Comparison of ENCODE assay signal across 9 cellular contexts in genomic region chr6:1603708-1604346, GRCh38. TPM values are rescaled to one million over a fixed set of nuclear protein-coding genes. Genes with fewer than 3 reads are reported as not detected.
A peak's percentile ranks its signal among the peaks of the same experiment; 100 is the strongest.
DNase-seq lines count a peak whose midpoint lies in the region; ATAC-seq, FAIRE-seq and TF ChIP-seq lines count a peak whose summit lies in the region.
"Had no signal": no experiment of that assay in that cellular context is flagged by ENCODE, and none has a peak within 500 bp of the region (broad histone marks: within the 10 kb centered on the region; RNA-seq: fewer than 3 reads in every experiment).

No MANE protein-coding gene starts in this region.

- DNase-seq in A549 (ENCODE audit: low read depth in 1 of 2, low spot score in 1 of 2) (no peak), colonic mucosa (no peak), middle frontal gyrus (ENCODE audit: extremely low spot score, low spot score) (no peak), NCI-H774 (lab: John Stamatoyannopoulos, UW) (no peak)
- no peak for DNase-seq in naive thymus-derived CD4-positive, alpha-beta T cell
- DNase-seq in activated CD4-positive, alpha-beta T cell treated with anti-CD3 and anti-CD28 coated beads, Interleukin-2, amount 10 ng/mL, durations not matched to agents 7 days and 5 days: no peak
- no peak for DNase-seq in activated CD4-positive, CD25-positive, alpha-beta regulatory T cell (lab: John Stamatoyannopoulos, UW)

- H3K4me2 ChIP-seq in A549: peak overlapping the region; percentile 91

- H3K4me1 ChIP-seq in A549 (no peaks in the 10 kb centered on the region), HUES64 (ENCODE audit: insufficient read depth, low read length) (peaks cover 23% of the 10 kb centered on the region), colonic mucosa (peaks cover 20% of the 10 kb centered on the region)
- H3K4me1 ChIP-seq in naive thymus-derived CD4-positive, alpha-beta T cell (ENCODE audit: control insufficient read depth in 2 of 2, insufficient read depth in 2 of 2, low read length in 2 of 2): peaks cover 15 to 35% of the 10 kb centered on the region in 2 donors

- TF ChIP-seq POLR2A in A549 (IDR thresholded peaks at IDR 0.05; ENCODE audit: low read length): no peak

- ATAC-seq in A549: peak; percentile 48 to 65
- no peak for ATAC-seq in naive thymus-derived CD4-positive, alpha-beta T cell

- TF ChIP-seq EP300 in A549 (IDR thresholded peaks at IDR 0.05): no peak

- H3K4me3 ChIP-seq in A549: peak overlapping the region; percentile 54
- peak overlapping the region; percentile 54 for H3K4me3 ChIP-seq in HUES64 (ENCODE audit: low read length)
- peak overlapping the region; percentile 48 for H3K4me3 ChIP-seq in colonic mucosa
- H3K4me3 ChIP-seq in naive thymus-derived CD4-positive, alpha-beta T cell (ENCODE audit: low read length): no peak overlapping the region

- POLR2A ChIA-PET in A549 (lab: Yijun Ruan, JAX): no interaction called here
- POLR2A ChIA-PET in naive thymus-derived CD4-positive, alpha-beta T cell (lab: Charles Lee): no interaction called here
- POLR2A ChIA-PET in activated CD4-positive, alpha-beta T cell treated with anti-CD3 and anti-CD28 coated beads, Interleukin-2, amount 10 ng/mL, durations not matched to agents 7 days and 5 days (lab: Charles Lee): no interaction called here

- intact Hi-C loops in colonic mucosa (cut with DNase I): loop anchor here (5.0 kb wide), 3 partner anchors 503 to 748 kb away; no protein-coding TSS in a partner anchor
- intact Hi-C loops in naive thymus-derived CD4-positive, alpha-beta T cell (cut with micrococcal nuclease): loop anchor here (1.0 to 10.0 kb wide), 6 partner anchors 500 to 1461 kb away; partner anchors contain the start of gene RIPK1 (in 1 of the 2)

- TF ChIP-seq CTCF in A549 (IDR thresholded peaks at IDR 0.05): no peak
- no peak for TF ChIP-seq CTCF in colonic mucosa (IDR thresholded peaks at IDR 0.05)

- H3K36me3 Mint-ChIP-seq in naive thymus-derived CD4-positive, alpha-beta T cell: no peaks in the 10 kb centered on the region
- H3K36me3 Mint-ChIP-seq in activated CD4-positive, alpha-beta T cell treated with anti-CD3 and anti-CD28 coated beads, Interleukin-2, amount 10 ng/mL, durations not matched to agents 7 days and 5 days (ENCODE audit: low read depth): peaks cover 4% of the 10 kb centered on the region

- H3K4me1 Mint-ChIP-seq in naive thymus-derived CD4-positive, alpha-beta T cell: peaks cover 19 to 40% (median 34%) of the 10 kb centered on the region in 7 donors
- peaks cover 24% of the 10 kb centered on the region for H3K4me1 Mint-ChIP-seq in activated CD4-positive, alpha-beta T cell treated with anti-CD3 and anti-CD28 coated beads, Interleukin-2, amount 10 ng/mL, durations not matched to agents 7 days and 5 days

- peaks cover 0 to 3% (median 0%) of the 10 kb centered on the region in 11 donors for H3K9me3 Mint-ChIP-seq in naive thymus-derived CD4-positive, alpha-beta T cell
- no peaks in the 10 kb centered on the region for H3K9me3 Mint-ChIP-seq in activated CD4-positive, alpha-beta T cell treated with anti-CD3 and anti-CD28 coated beads, Interleukin-2, amount 10 ng/mL, durations not matched to agents 7 days and 5 days

- no peaks in the 10 kb centered on the region for H3K36me3 ChIP-seq in HUES64 (ENCODE audit: insufficient read depth, low read length)
- no peaks in the 10 kb centered on the region for H3K36me3 ChIP-seq in colonic mucosa
- no peaks in the 10 kb centered on the region for H3K36me3 ChIP-seq in naive thymus-derived CD4-positive, alpha-beta T cell (ENCODE audit: control insufficient read depth in 2 of 3, insufficient read depth in 3 of 3, low read length in 3 of 3)

- no peak for TF ChIP-seq RAD21 in A549 (conservative IDR thresholded peaks at IDR 0.05 in 1 of 2, IDR thresholded peaks at IDR 0.05 in 1 of 2)

- CTCF ChIA-PET in A549 (lab: Yijun Ruan, JAX): no interaction called here
- CTCF ChIA-PET in naive thymus-derived CD4-positive, alpha-beta T cell (lab: Charles Lee): interaction anchor here (1.0 kb wide), 1 partner anchor 596 kb away, joined by 3 read pairs; no protein-coding TSS in a partner anchor
- CTCF ChIA-PET in activated CD4-positive, alpha-beta T cell treated with anti-CD3 and anti-CD28 coated beads, Interleukin-2, amount 10 ng/mL, durations not matched to agents 7 days and 5 days (lab: Charles Lee): no interaction called here

- H3K9ac ChIP-seq in HUES64 (ENCODE audit: low read depth, low read length): peak overlapping the region; percentile 53; the same call in 1 of the 2 replicates
- peak overlapping the region in 1 of 2 donors; percentile 14 for H3K9ac ChIP-seq in colonic mucosa (ENCODE audit: low read depth in 2 of 2, low read length in 2 of 2)

- FAIRE-seq in A549 (lab: Jason Lieb, UNC): no peak
- FAIRE-seq: D721Med had no signal

- peak overlapping the region; percentile 65 to 85; a peak in 5 of 6 replicates for H3K27ac ChIP-seq in A549
- no peak overlapping the region for H3K27ac ChIP-seq in HUES64 (ENCODE audit: low read depth, low read length)
- no peak overlapping the region for H3K27ac ChIP-seq in colonic mucosa
- no peak overlapping the region for H3K27ac ChIP-seq in naive thymus-derived CD4-positive, alpha-beta T cell (ENCODE audit: low read depth, low read length)

- H3K27ac Mint-ChIP-seq in naive thymus-derived CD4-positive, alpha-beta T cell: peak overlapping the region in 2 of 9 donors; percentile 20 to 30
- no peak overlapping the region for H3K27ac Mint-ChIP-seq in activated CD4-positive, alpha-beta T cell treated with anti-CD3 and anti-CD28 coated beads, Interleukin-2, amount 10 ng/mL, durations not matched to agents 7 days and 5 days

- H3K4me3 Mint-ChIP-seq in naive thymus-derived CD4-positive, alpha-beta T cell: peak overlapping the region in 7 of 10 donors; percentile 27 to 51 (median 39)
- no peak overlapping the region for H3K4me3 Mint-ChIP-seq in activated CD4-positive, alpha-beta T cell treated with anti-CD3 and anti-CD28 coated beads, Interleukin-2, amount 10 ng/mL, durations not matched to agents 7 days and 5 days

- H3K27me3 Mint-ChIP-seq in naive thymus-derived CD4-positive, alpha-beta T cell: peaks cover 78 to 82% (median 81%) of the 10 kb centered on the region in 5 donors
- H3K27me3 Mint-ChIP-seq in activated CD4-positive, alpha-beta T cell treated with anti-CD3 and anti-CD28 coated beads, Interleukin-2, amount 10 ng/mL, durations not matched to agents 7 days and 5 days: peaks cover 79% of the 10 kb centered on the region

- WGBS in A549 (ENCODE audit: missing lambda C conversion rate): 62% methylated on average over 24 of the region's 27 CpGs
- WGBS in HUES64: 48% methylated on average over 27 of the region's 27 CpGs

- H3K27me3 ChIP-seq in HUES64 (ENCODE audit: insufficient read depth, low read length): peaks cover 75% of the 10 kb centered on the region
- peaks cover 91% of the 10 kb centered on the region for H3K27me3 ChIP-seq in colonic mucosa
- peaks cover 8 to 26% of the 10 kb centered on the region in 2 donors for H3K27me3 ChIP-seq in naive thymus-derived CD4-positive, alpha-beta T cell (ENCODE audit: control insufficient read depth in 2 of 2, insufficient read depth in 2 of 2, low read length in 2 of 2)

- H3K9me3 ChIP-seq in A549 (no peaks in the 10 kb centered on the region), HUES64 (ENCODE audit: insufficient read depth, low read depth, low read length) (no peaks in the 10 kb centered on the region), colonic mucosa (no peaks in the 10 kb centered on the region)
- H3K9me3 ChIP-seq in naive thymus-derived CD4-positive, alpha-beta T cell (ENCODE audit: control insufficient read depth in 2 of 3, low read length in 3 of 3): no peaks in the 10 kb centered on the region

TF ChIP-seq in A549, 52 proteins besides CTCF, POLR2A, EP300 and RAD21:
- TF ChIP-seq RFX5 (IDR thresholded peaks at IDR 0.05): no peak
- TF ChIP-seq BHLHE40 (IDR thresholded peaks at IDR 0.05; ENCODE audit: low read depth, low read length): no peak
- no peak for TF ChIP-seq CBX2 (IDR thresholded peaks at IDR 0.05; ENCODE audit: borderline replicate concordance, low read depth)
- no peak for TF ChIP-seq CEBPB (IDR thresholded peaks at IDR 0.05)
- no peak for TF ChIP-seq HEYL (CRISPR knock-in tag; IDR thresholded peaks at IDR 0.05)
- TF ChIP-seq MYC (IDR thresholded peaks at IDR 0.05; ENCODE audit: borderline replicate concordance, low read length): no peak
- TF ChIP-seq SMC3 (IDR thresholded peaks at IDR 0.05): no peak
- no peak for TF ChIP-seq HOXB13 (CRISPR knock-in tag; IDR thresholded peaks at IDR 0.05; ENCODE audit: low read depth)
- TF ChIP-seq HDAC2 (IDR thresholded peaks at IDR 0.05): no peak
- TF ChIP-seq PHF8 (IDR thresholded peaks at IDR 0.05; ENCODE audit: borderline replicate concordance, low read depth): no peak
- TF ChIP-seq JUNB (IDR thresholded peaks at IDR 0.05): no peak

RNA-seq across cellular contexts. Expression of gene FOXC1, which starts 5.9 kb away (rescaled TPM):
- polyA plus RNA-seq in A549 (2011; rRNA removed) (3.7 and 4.7 TPM in 2 replicates), A549 (2017; fragmentation: RNase III; extraction: RNeasy Plus Mini Kit Qiagen cat#74134 plus additional on column Dnase treatment) (3.0 to 3.4 TPM (median 3.3 TPM) in 3 replicates)
- 2.7 and 3.8 TPM in 2 replicates for polyA plus RNA-seq in A549 (2012; cell fraction: cytosol; rRNA removed)
- 3.3 and 5.3 TPM in 2 replicates for polyA plus RNA-seq in A549 (2012; cell fraction: nucleus; rRNA removed)
- polyA minus RNA-seq in A549 (2011; rRNA and poly(A)+ RNA removed): 1.6 and 2.7 TPM in 2 replicates
- 2.2 TPM for polyA plus RNA-seq in HUES64 (2013, experiment 1 of 2)
- polyA plus RNA-seq in HUES64 (2013, experiment 2 of 2): 3.5 TPM
- 1 to 10 TPM in 1 of 2 donors, under 1 TPM in 1; 0.69 to 1.5 TPM for total RNA-seq in colonic mucosa
- not detected for total RNA-seq in naive thymus-derived CD4-positive, alpha-beta T cell
- polyA plus RNA-seq in naive thymus-derived CD4-positive, alpha-beta T cell: not detected
- total RNA-seq in activated CD4-positive, alpha-beta T cell treated with anti-CD3 and anti-CD28 coated beads, Interleukin-2, amount 10 ng/mL, durations not matched to agents 7 days and 5 days: not detected

Comparison
In these comparisons a context has a peak if more than half of its experiments do, and no peak if none do; other contexts are left out.
1. H3K27ac ChIP-seq: peak in A549 (2 of 2); none in HUES64 (single experiment), colonic mucosa (single experiment) and naive thymus-derived CD4-positive, alpha-beta T cell (single experiment).